15 cellular contexts compared by ENCODE assay signal in the genomic region with DNA sequence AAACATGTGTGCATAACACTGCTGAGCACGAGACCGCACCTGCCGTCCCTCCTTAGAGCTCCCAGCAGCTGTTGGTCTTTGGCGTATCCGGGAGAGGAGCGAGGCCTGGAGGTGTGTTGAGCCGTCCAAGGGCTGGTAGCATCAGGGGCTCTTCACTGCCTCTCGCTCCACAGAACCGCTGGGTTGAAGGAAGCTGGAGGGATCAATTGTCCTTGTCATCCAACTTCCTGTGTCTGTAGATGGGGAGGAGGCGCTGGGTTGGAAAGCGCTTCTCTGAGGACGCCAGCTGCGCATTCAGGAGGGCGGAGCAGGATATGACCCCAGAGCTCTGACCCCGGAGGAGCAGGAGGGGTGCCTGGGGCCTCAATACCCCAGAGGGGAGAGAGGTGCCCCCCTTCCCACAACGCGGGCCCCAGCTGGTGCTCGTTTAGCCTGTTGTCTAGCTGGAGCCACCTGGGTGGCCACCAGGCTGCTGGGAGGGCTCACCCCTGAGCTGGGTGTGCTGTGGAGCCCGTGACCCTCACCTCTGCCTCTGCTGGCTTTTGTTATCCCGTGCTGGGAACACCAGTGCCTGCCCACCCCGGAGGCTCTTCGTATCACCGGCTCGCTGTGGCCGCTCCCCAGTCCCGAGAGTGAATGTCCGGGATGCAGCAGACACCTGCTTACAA. TPM values are rescaled to one million over a fixed set of nuclear protein-coding genes. Genes with fewer than 3 reads are reported as not detected.
DNase-seq lines count a peak whose midpoint lies in the region; ATAC-seq and TF ChIP-seq lines count a peak whose summit lies in the region.
"Had no signal": no experiment of that assay in that cellular context is flagged by ENCODE, and none has a peak within 500 bp of the region (broad histone marks: within the 10 kb centered on the region; RNA-seq: fewer than 3 reads in every experiment).

No MANE protein-coding gene starts in this region.

- no peak overlapping the region for H3K4me3 Mint-ChIP-seq in T-cell
- H3K4me3 Mint-ChIP-seq: activated naive CD4-positive, alpha-beta T cell treated with anti-CD3 and anti-CD28 coated beads, Interleukin-2, amount 50 U/mL, for 24 hours; HFFc6 had no signal

- no peaks in the 10 kb centered on the region for H3K36me3 ChIP-seq in heart left ventricle
- no peaks in the 10 kb centered on the region for H3K36me3 ChIP-seq in parathyroid adenoma (ENCODE audit: control insufficient read depth, insufficient read depth, low read length)
- H3K36me3 ChIP-seq: breast epithelium, thoracic aorta had no signal

- no peaks in the 10 kb centered on the region for H3K9me3 Mint-ChIP-seq in T-cell
- H3K9me3 Mint-ChIP-seq: activated naive CD4-positive, alpha-beta T cell treated with anti-CD3 and anti-CD28 coated beads, Interleukin-2, amount 50 U/mL, for 24 hours; HFFc6 had no signal

- peak; percentile 23 for DNase-seq in Right ventricle myocardium superior
- DNase-seq in heart left ventricle: no peak
- DNase-seq in NCI-H2029 treated with DMSO at 0.1 percent for 48 hours (lab: John Stamatoyannopoulos, UW): peak; percentile 87
- peak; percentile 83 for DNase-seq in SK-N-DZ (ENCODE audit: low spot score)
- DNase-seq in T-cell: no peak
- no peak for DNase-seq in EL
- DNase-seq: effector CD8-positive, alpha-beta T cell; HFFc6 had no signal

- intact Hi-C loops in Right ventricle myocardium superior (cut with DNase I): no loop called here
- intact Hi-C loops in heart left ventricle (cut with DNase I): no loop called here

- H2AFZ ChIP-seq in parathyroid adenoma: peak overlapping the region; percentile 38

- no peak overlapping the region for H3K27ac ChIP-seq in heart left ventricle
- no peak overlapping the region for H3K27ac ChIP-seq in parathyroid adenoma
- H3K27ac ChIP-seq: breast epithelium, thoracic aorta had no signal

- ATAC-seq in Right ventricle myocardium superior (ENCODE audit: poor library complexity): no peak
- no peak for ATAC-seq in heart left ventricle
- ATAC-seq in T-cell (replicated peaks in 1 of 4): no peak
- no peak for ATAC-seq in GM19328 (IDR thresholded peaks at IDR 0.05; ENCODE audit: unreplicated experiment)

- no peak overlapping the region for H3K9ac ChIP-seq in parathyroid adenoma

- H3K27me3 Mint-ChIP-seq in T-cell: peaks cover 0 to 2% of the 10 kb centered on the region in 2 donors
- H3K27me3 Mint-ChIP-seq: activated naive CD4-positive, alpha-beta T cell treated with anti-CD3 and anti-CD28 coated beads, Interleukin-2, amount 50 U/mL, for 24 hours had no signal

- H3K9me3 ChIP-seq in heart left ventricle (no peaks in the 10 kb centered on the region), parathyroid adenoma (ENCODE audit: control insufficient read depth, low read length) (no peaks in the 10 kb centered on the region)
- H3K9me3 ChIP-seq: breast epithelium, thoracic aorta had no signal

- TF ChIP-seq POLR2A in heart left ventricle (IDR thresholded peaks at IDR 0.05): no peak

- H3K4me1 ChIP-seq in heart left ventricle: no peaks in the 10 kb centered on the region
- H3K4me1 ChIP-seq in parathyroid adenoma: peaks cover 4% of the 10 kb centered on the region
- H3K4me1 ChIP-seq: breast epithelium had no signal

- H3K79me2 ChIP-seq in parathyroid adenoma: no peaks in the 10 kb centered on the region

- no peak overlapping the region for H3K27ac Mint-ChIP-seq in T-cell
- H3K27ac Mint-ChIP-seq: activated naive CD4-positive, alpha-beta T cell treated with anti-CD3 and anti-CD28 coated beads, Interleukin-2, amount 50 U/mL, for 24 hours; HFFc6 had no signal

- H3K4me1 Mint-ChIP-seq in T-cell: peaks cover 0 to 3% (median 0%) of the 10 kb centered on the region in 3 donors

- POLR2A ChIA-PET in T-cell (lab: Charles Lee): no interaction called here

- 44 to 60% (median 50%) methylated on average over 16 to 27 of the region's 27 CpGs for WGBS in heart left ventricle, 4 donors

- TF ChIP-seq CTCF in heart left ventricle (IDR thresholded peaks at IDR 0.05): no peak
- no peak for TF ChIP-seq CTCF in parathyroid adenoma (IDR thresholded peaks at IDR 0.05)

- H3K27me3 ChIP-seq in heart left ventricle (peaks cover 0 to 17% (median 0%) of the 10 kb centered on the region in 9 donors), parathyroid adenoma (ENCODE audit: control insufficient read depth, insufficient read depth, low read length) (no peaks in the 10 kb centered on the region)

- H3K4me3 ChIP-seq in heart left ventricle (no peak overlapping the region), parathyroid adenoma (ENCODE audit: low read depth, low read length) (no peak overlapping the region)
- H3K4me3 ChIP-seq: breast epithelium, thoracic aorta had no signal

- no peak overlapping the region for H3K4me2 ChIP-seq in parathyroid adenoma (ENCODE audit: low read length)

- no peaks in the 10 kb centered on the region for H3K36me3 Mint-ChIP-seq in T-cell
- H3K36me3 Mint-ChIP-seq: activated naive CD4-positive, alpha-beta T cell treated with anti-CD3 and anti-CD28 coated beads, Interleukin-2, amount 50 U/mL, for 24 hours had no signal

- CTCF ChIA-PET in T-cell (lab: Charles Lee): interaction anchor here in 1 of 2 donors (0.6 kb wide), 1 partner anchor 477 kb away, joined by 6 read pairs; no protein-coding TSS in a partner anchor

RNA-seq across cellular contexts. Expression of a gene that starts 2.0 kb away (rescaled TPM):
- total RNA-seq in Right ventricle myocardium superior: not detected
- under 1 TPM in 2 of 9 donors, not detected in 7; 0.06 to 0.08 TPM for total RNA-seq in heart left ventricle
- not detected for polyA plus RNA-seq in heart left ventricle
- polyA plus RNA-seq in SK-N-DZ (2014; cell fraction: cytosol; rRNA removed): 66.7 and 67.7 TPM in 2 replicates
- 67.3 and 95.0 TPM in 2 replicates for polyA plus RNA-seq in SK-N-DZ (2014; cell fraction: nucleus; rRNA removed)
- under 1 TPM; 0.26 to 0.82 (median 0.32) TPM for total RNA-seq in T-cell
- total RNA-seq: A673, breast epithelium, HFFc6, mesenteric fat pad, thoracic aorta had no signal

RNA-seq across cellular contexts. Expression of a gene that starts 25.0 kb away (rescaled TPM):
- not detected for total RNA-seq in Right ventricle myocardium superior
- not detected for total RNA-seq in heart left ventricle
- polyA plus RNA-seq in heart left ventricle: under 1 TPM in 1 of 2 donors, not detected in 1; 0.08 TPM
- polyA plus RNA-seq in SK-N-DZ (2014; cell fraction: cytosol; rRNA removed): 3.8 and 5.4 TPM in 2 replicates
- 4.3 and 7.0 TPM in 2 replicates for polyA plus RNA-seq in SK-N-DZ (2014; cell fraction: nucleus; rRNA removed)
- not detected for total RNA-seq in T-cell
- total RNA-seq: A673, breast epithelium, HFFc6, mesenteric fat pad, thoracic aorta had no signal

Comparison
In these comparisons a context has a peak if more than half of its experiments do, and no peak if none do; other contexts are left out.
1. DNase-seq: peak in Right ventricle myocardium superior (single experiment), NCI-H2029 treated with DMSO at 0.1 percent for 48 hours (single experiment) and SK-N-DZ (single experiment); none in heart left ventricle (0 of 5), T-cell (0 of 34) and EL (single experiment).